Comparison of ENCODE assay signal across 20 cellular contexts in the genomic region with DNA sequence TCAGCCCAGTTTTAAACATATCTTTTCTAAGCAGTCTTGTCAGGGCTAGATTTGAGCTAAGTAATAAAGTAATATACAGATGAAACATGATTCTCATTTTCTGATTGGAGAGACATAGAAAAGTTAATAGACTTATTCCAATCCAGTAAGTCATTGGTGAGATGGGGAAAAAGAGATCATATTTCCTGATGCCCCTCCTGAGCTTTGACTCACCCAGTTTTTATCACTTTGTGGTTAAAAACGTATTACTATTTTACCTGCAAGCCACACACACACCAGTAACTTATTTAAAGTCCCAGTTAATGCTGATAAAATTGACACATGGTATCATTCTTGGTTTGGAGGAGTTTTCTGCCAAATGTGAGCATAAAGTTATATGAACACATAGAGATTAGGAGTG.
"Had no signal": no experiment of that assay in that cellular context is flagged by ENCODE, and none has a peak within 500 bp of the region (broad histone marks: within the 10 kb centered on the region; RNA-seq: fewer than 3 reads in every experiment).

No MANE protein-coding gene starts in this region.

- H3K9me3 ChIP-seq: colonic mucosa, right atrium auricular region, upper lobe of right lung had no signal

- DNase-seq: activated CD4-positive, CD25-positive, alpha-beta regulatory T cell treated with anti-CD3 and anti-CD28 coated beads, Interleukin-2, amount 50 U/mL, for 72 hours; activated naive CD4-positive, alpha-beta T cell treated with anti-CD3 and anti-CD28 coated beads for 36 hours; activated T-cell treated with anti-CD3 and anti-CD28 coated beads for 4 hours; caudate nucleus; colonic mucosa; left ventricle myocardium superior; mesenchymal stem cell; natural killer cell; nucleus accumbens; posterior cingulate gyrus; small intestine; stimulated activated CD4-positive, alpha-beta T cell treated with anti-CD3 and anti-CD28 coated beads, Interleukin-4, amount 100 ng/mL, for 24 hours; T-helper 1 cell; T1000; upper lobe of right lung had no signal

- H3K27me3 Mint-ChIP-seq: stimulated activated naive CD8-positive, alpha-beta T cell treated with anti-CD3 and anti-CD28 coated beads, Interleukin-15, Interleukin-2, amounts not matched to agents 100 ng/mL and 50 ng/mL, for 24 hours had no signal

- H3K4me1 Mint-ChIP-seq: natural killer cell had no signal

- H3K4me3 Mint-ChIP-seq: activated naive CD4-positive, alpha-beta T cell treated with anti-CD3 and anti-CD28 coated beads for 36 hours; natural killer cell; stimulated activated naive CD8-positive, alpha-beta T cell treated with anti-CD3 and anti-CD28 coated beads, Interleukin-15, Interleukin-2, amounts not matched to agents 100 ng/mL and 50 ng/mL, for 24 hours had no signal

- H3K4me3 ChIP-seq: colonic mucosa, hepatocyte, right atrium auricular region, upper lobe of right lung had no signal

- H3K27me3 ChIP-seq: colonic mucosa, hepatocyte, right atrium auricular region, upper lobe of right lung had no signal

- FAIRE-seq: keratinocyte, small intestine had no signal

- H2AFZ ChIP-seq: hepatocyte had no signal

- H3K27ac ChIP-seq: colonic mucosa, hepatocyte, right atrium auricular region, upper lobe of right lung had no signal

- H3K36me3 Mint-ChIP-seq: natural killer cell had no signal

- ATAC-seq: esophagus mucosa, left ventricle myocardium superior, natural killer cell, upper lobe of right lung had no signal

- H3K36me3 ChIP-seq: colonic mucosa, right atrium auricular region, upper lobe of right lung had no signal

- H3K9me3 Mint-ChIP-seq: activated naive CD4-positive, alpha-beta T cell treated with anti-CD3 and anti-CD28 coated beads for 36 hours; stimulated activated naive CD8-positive, alpha-beta T cell treated with anti-CD3 and anti-CD28 coated beads, Interleukin-15, Interleukin-2, amounts not matched to agents 100 ng/mL and 50 ng/mL, for 24 hours had no signal

- H3K27ac Mint-ChIP-seq: activated naive CD4-positive, alpha-beta T cell treated with anti-CD3 and anti-CD28 coated beads for 36 hours; natural killer cell; stimulated activated naive CD8-positive, alpha-beta T cell treated with anti-CD3 and anti-CD28 coated beads, Interleukin-15, Interleukin-2, amounts not matched to agents 100 ng/mL and 50 ng/mL, for 24 hours had no signal

- H3K79me2 ChIP-seq: hepatocyte had no signal

- H3K4me1 ChIP-seq: colonic mucosa, right atrium auricular region, upper lobe of right lung had no signal

- H3K4me2 ChIP-seq: hepatocyte had no signal
